In the genomic region with DNA sequence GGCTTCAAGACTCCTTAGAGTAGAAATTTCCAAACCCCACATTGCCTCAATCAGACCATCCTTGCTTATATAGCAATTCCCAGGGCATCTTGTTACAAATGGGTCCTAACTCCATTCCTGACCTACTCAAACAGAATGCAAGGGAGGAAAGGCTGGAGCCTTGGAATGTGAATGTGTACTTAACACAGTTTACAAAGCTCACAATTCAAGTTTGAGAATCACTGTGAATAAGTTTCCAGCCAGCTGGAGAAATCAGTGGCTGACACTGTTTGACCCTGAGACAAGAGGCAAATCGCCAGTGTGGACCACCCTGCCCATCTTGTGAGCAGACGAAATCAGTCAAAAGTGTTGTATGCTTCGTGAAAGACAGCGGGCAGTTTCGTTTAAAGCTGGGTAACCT, we compare ENCODE assay signal across 16 cellular contexts.
"Had no signal": no experiment of that assay in that cellular context is flagged by ENCODE, and none has a peak within 500 bp of the region (broad histone marks: within the 10 kb centered on the region; RNA-seq: fewer than 3 reads in every experiment).

No MANE protein-coding gene starts in this region.

- H3K27me3 ChIP-seq: breast epithelium, ovary had no signal

- H3K4me1 Mint-ChIP-seq: activated naive CD4-positive, alpha-beta T cell treated with anti-CD3 and anti-CD28 coated beads, Interleukin-2, amount 10 ng/mL, durations not matched to agents 7 days and 5 days; stimulated activated effector memory CD8-positive, alpha-beta T cell treated with anti-CD3 and anti-CD28 coated beads, Interleukin-12 subunit alpha, Interleukin-12 subunit beta, amount 100 ng/mL, for 72 hours had no signal

- H3K27ac Mint-ChIP-seq: activated naive CD4-positive, alpha-beta T cell treated with anti-CD3 and anti-CD28 coated beads, Interleukin-2, amount 10 ng/mL, durations not matched to agents 7 days and 5 days; stimulated activated effector memory CD8-positive, alpha-beta T cell treated with anti-CD3 and anti-CD28 coated beads, Interleukin-12 subunit alpha, Interleukin-12 subunit beta, amount 100 ng/mL, for 72 hours had no signal

- H3K36me3 Mint-ChIP-seq: activated naive CD4-positive, alpha-beta T cell treated with anti-CD3 and anti-CD28 coated beads, Interleukin-2, amount 10 ng/mL, durations not matched to agents 7 days and 5 days; stimulated activated effector memory CD8-positive, alpha-beta T cell treated with anti-CD3 and anti-CD28 coated beads, Interleukin-12 subunit alpha, Interleukin-12 subunit beta, amount 100 ng/mL, for 72 hours had no signal

- DNase-seq: activated CD4-positive, alpha-beta T cell treated with anti-CD3 and anti-CD28 coated beads, Interleukin-2, amount 50 U/mL, for 1 hour; activated CD4-positive, CD25-positive, alpha-beta regulatory T cell treated with anti-CD3 and anti-CD28 coated beads, Interleukin-2, amount 50 U/mL, for 72 hours; activated CD8-positive, alpha-beta memory T cell treated with anti-CD3 and anti-CD28 coated beads, Interleukin-2, amount 50 U/mL, for 4 hours; activated effector memory CD4-positive, alpha-beta T cell treated with Interleukin-2 at 50 U/mL for 16 hours; activated naive CD4-positive, alpha-beta T cell treated with anti-CD3 and anti-CD28 coated beads, Interleukin-2, amount 10 ng/mL, durations not matched to agents 7 days and 5 days; activated T-cell treated with anti-CD3 and anti-CD28 coated beads, Interleukin-2, amount 50 U/mL, for 48 hours; cortex of kidney; erythroblast; left cardiac atrium; ovary; stimulated activated CD4-positive, alpha-beta T cell treated with anti-CD3 and anti-CD28 coated beads, Interleukin-4, amount 100 ng/mL, for 24 hours had no signal

- H3K36me3 ChIP-seq: breast epithelium, ovary, thoracic aorta had no signal

- H3K4me3 Mint-ChIP-seq: activated naive CD4-positive, alpha-beta T cell treated with anti-CD3 and anti-CD28 coated beads, Interleukin-2, amount 10 ng/mL, durations not matched to agents 7 days and 5 days; stimulated activated effector memory CD8-positive, alpha-beta T cell treated with anti-CD3 and anti-CD28 coated beads, Interleukin-12 subunit alpha, Interleukin-12 subunit beta, amount 100 ng/mL, for 72 hours had no signal

- H3K4me1 ChIP-seq: breast epithelium had no signal

- H3K4me2 ChIP-seq: smooth muscle cell had no signal

- H3K9me3 ChIP-seq: breast epithelium, ovary, thoracic aorta had no signal

- H3K27ac ChIP-seq: breast epithelium, ovary, thoracic aorta had no signal

- H3K9me3 Mint-ChIP-seq: activated naive CD4-positive, alpha-beta T cell treated with anti-CD3 and anti-CD28 coated beads, Interleukin-2, amount 10 ng/mL, durations not matched to agents 7 days and 5 days; stimulated activated effector memory CD8-positive, alpha-beta T cell treated with anti-CD3 and anti-CD28 coated beads, Interleukin-12 subunit alpha, Interleukin-12 subunit beta, amount 100 ng/mL, for 72 hours had no signal

- ATAC-seq: sciatic nerve; stimulated activated effector memory CD8-positive, alpha-beta T cell treated with anti-CD3 and anti-CD28 coated beads, Interleukin-12 subunit alpha, Interleukin-12 subunit beta, amount 100 ng/mL, for 72 hours had no signal

- H3K4me3 ChIP-seq: breast epithelium, ovary, smooth muscle cell, thoracic aorta had no signal
